8 cellular contexts compared by ENCODE assay signal in genomic region chr11:120335928-120336640, GRCh38. TPM values are rescaled to one million over a fixed set of nuclear protein-coding genes. Genes with fewer than 3 reads are reported as not detected.
A peak's percentile ranks its signal among the peaks of the same experiment; 100 is the strongest.
DNase-seq lines count a peak whose midpoint lies in the region; ATAC-seq and TF ChIP-seq lines count a peak whose summit lies in the region.

A gene with protein sequence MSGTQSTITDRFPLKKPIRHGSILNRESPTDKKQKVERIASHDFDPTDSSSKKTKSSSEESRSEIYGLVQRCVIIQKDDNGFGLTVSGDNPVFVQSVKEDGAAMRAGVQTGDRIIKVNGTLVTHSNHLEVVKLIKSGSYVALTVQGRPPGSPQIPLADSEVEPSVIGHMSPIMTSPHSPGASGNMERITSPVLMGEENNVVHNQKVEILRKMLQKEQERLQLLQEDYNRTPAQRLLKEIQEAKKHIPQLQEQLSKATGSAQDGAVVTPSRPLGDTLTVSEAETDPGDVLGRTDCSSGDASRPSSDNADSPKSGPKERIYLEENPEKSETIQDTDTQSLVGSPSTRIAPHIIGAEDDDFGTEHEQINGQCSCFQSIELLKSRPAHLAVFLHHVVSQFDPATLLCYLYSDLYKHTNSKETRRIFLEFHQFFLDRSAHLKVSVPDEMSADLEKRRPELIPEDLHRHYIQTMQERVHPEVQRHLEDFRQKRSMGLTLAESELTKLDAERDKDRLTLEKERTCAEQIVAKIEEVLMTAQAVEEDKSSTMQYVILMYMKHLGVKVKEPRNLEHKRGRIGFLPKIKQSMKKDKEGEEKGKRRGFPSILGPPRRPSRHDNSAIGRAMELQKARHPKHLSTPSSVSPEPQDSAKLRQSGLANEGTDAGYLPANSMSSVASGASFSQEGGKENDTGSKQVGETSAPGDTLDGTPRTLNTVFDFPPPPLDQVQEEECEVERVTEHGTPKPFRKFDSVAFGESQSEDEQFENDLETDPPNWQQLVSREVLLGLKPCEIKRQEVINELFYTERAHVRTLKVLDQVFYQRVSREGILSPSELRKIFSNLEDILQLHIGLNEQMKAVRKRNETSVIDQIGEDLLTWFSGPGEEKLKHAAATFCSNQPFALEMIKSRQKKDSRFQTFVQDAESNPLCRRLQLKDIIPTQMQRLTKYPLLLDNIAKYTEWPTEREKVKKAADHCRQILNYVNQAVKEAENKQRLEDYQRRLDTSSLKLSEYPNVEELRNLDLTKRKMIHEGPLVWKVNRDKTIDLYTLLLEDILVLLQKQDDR (N-terminal part only) (plus strand): TSS chr11:120336413. CDS start chr11:120337244, 831 bp downstream.

- peak within 1 kb of the TSS; percentile 77 for H3K4me3 ChIP-seq in MG63

- DNase-seq in DMS79 treated with DMSO at 0.1 percent for 48 hours (lab: John Stamatoyannopoulos, UW) (peak; percentile 92), MG63 (peak; percentile 98), glomerular endothelial cell (ENCODE audit: extremely low read depth, low read depth, low spot score) (no peak), occipital lobe (lab: John Stamatoyannopoulos, UW) (peak; percentile 89), superior temporal gyrus (ENCODE audit: extremely low spot score) (peak; percentile 89)
- DNase-seq in activated naive CD4-positive, alpha-beta T cell treated with anti-CD3 and anti-CD28 coated beads, Interleukin-2, amount 50 U/mL, for 72 hours (ENCODE audit: low spot score in 2 of 2), result peak; percentile 76 to 84

- peaks cover 6 to 8% of the 10 kb centered on the region in 2 donors for H3K36me3 Mint-ChIP-seq in activated naive CD4-positive, alpha-beta T cell treated with anti-CD3 and anti-CD28 coated beads, Interleukin-2, amount 50 U/mL, for 72 hours

- H3K9me3 Mint-ChIP-seq in activated naive CD4-positive, alpha-beta T cell treated with anti-CD3 and anti-CD28 coated beads, Interleukin-2, amount 50 U/mL, for 72 hours, result no peaks in the 10 kb centered on the region

- H3K27ac Mint-ChIP-seq in activated naive CD4-positive, alpha-beta T cell treated with anti-CD3 and anti-CD28 coated beads, Interleukin-2, amount 50 U/mL, for 72 hours, result peak within 1 kb of the TSS; percentile 73 to 91

- ATAC-seq in GM21825 (IDR thresholded peaks at IDR 0.05; ENCODE audit: unreplicated experiment) (peak; percentile 49), SK-N-SH treated with all-trans-retinoic acid at 6 μM for 48 hours (peak; percentile 45)
- ATAC-seq in activated naive CD4-positive, alpha-beta T cell treated with anti-CD3 and anti-CD28 coated beads, Interleukin-2, amount 50 U/mL, for 72 hours, result peak; percentile 74 to 76

- H3K27me3 ChIP-seq in MG63, result no peaks in the 10 kb centered on the region

- peaks cover 4% of the 10 kb centered on the region for H3K36me3 ChIP-seq in MG63

- no peaks in the 10 kb centered on the region for H3K9me3 ChIP-seq in MG63

TF ChIP-seq in SK-N-SH treated with all-trans-retinoic acid at 6 μM for 48 hours, 23 proteins besides CTCF, POLR2A, EP300 and RAD21:
- TF ChIP-seq ZFP3 (CRISPR knock-in tag; IDR thresholded peaks at IDR 0.05) (0 out of 2 replicates have a peak, but pooled peaks have one; percentile 32), ARNTL (CRISPR knock-in tag; IDR thresholded peaks at IDR 0.05; ENCODE audit: borderline replicate concordance, low read depth) (no peak), ZC3H10 (CRISPR knock-in tag; IDR thresholded peaks at IDR 0.05) (no peak), ZFP30 (CRISPR knock-in tag; IDR thresholded peaks at IDR 0.05) (no peak), ZNF70 (CRISPR knock-in tag; IDR thresholded peaks at IDR 0.05) (0 out of 2 replicates have a peak, but pooled peaks have one; percentile 5), PATZ1 (CRISPR knock-in tag; IDR thresholded peaks at IDR 0.05; ENCODE audit: borderline replicate concordance) (peak; percentile 94), RARB (CRISPR knock-in tag; IDR thresholded peaks at IDR 0.05) (no peak), SNAI2 (CRISPR knock-in tag; IDR thresholded peaks at IDR 0.05) (no peak; the same call in none of the 2 replicates), GLIS3 (CRISPR knock-in tag; IDR thresholded peaks at IDR 0.05) (0 out of 2 replicates have a peak, but pooled peaks have one; percentile 20), PPARA (CRISPR knock-in tag; IDR thresholded peaks at IDR 0.05; ENCODE audit: borderline replicate concordance) (0 out of 2 replicates have a peak, but pooled peaks have one; percentile 33), ESRRG (CRISPR knock-in tag; IDR thresholded peaks at IDR 0.05) (peak; percentile 88), TSHZ2 (CRISPR knock-in tag; IDR thresholded peaks at IDR 0.05) (peak; percentile 81), BACH2 (CRISPR knock-in tag; IDR thresholded peaks at IDR 0.05; ENCODE audit: borderline replicate concordance) (no peak)
- TF ChIP-seq, protein P1, sequence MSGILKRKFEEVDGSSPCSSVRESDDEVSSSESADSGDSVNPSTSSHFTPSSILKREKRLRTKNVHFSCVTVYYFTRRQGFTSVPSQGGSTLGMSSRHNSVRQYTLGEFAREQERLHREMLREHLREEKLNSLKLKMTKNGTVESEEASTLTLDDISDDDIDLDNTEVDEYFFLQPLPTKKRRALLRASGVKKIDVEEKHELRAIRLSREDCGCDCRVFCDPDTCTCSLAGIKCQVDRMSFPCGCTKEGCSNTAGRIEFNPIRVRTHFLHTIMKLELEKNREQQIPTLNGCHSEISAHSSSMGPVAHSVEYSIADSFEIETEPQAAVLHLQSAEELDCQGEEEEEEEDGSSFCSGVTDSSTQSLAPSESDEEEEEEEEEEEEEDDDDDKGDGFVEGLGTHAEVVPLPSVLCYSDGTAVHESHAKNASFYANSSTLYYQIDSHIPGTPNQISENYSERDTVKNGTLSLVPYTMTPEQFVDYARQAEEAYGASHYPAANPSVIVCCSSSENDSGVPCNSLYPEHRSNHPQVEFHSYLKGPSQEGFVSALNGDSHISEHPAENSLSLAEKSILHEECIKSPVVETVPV (CRISPR knock-in tag; IDR thresholded peaks at IDR 0.05), result peak; percentile 69; the same call in 1 of the 2 replicates
- TF ChIP-seq, protein P2, sequence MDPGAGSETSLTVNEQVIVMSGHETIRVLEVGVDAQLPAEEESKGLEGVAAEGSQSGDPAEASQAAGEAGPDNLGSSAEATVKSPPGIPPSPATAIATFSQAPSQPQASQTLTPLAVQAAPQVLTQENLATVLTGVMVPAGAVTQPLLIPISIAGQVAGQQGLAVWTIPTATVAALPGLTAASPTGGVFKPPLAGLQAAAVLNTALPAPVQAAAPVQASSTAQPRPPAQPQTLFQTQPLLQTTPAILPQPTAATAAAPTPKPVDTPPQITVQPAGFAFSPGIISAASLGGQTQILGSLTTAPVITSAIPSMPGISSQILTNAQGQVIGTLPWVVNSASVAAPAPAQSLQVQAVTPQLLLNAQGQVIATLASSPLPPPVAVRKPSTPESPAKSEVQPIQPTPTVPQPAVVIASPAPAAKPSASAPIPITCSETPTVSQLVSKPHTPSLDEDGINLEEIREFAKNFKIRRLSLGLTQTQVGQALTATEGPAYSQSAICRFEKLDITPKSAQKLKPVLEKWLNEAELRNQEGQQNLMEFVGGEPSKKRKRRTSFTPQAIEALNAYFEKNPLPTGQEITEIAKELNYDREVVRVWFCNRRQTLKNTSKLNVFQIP (CRISPR knock-in tag; IDR thresholded peaks at IDR 0.05; ENCODE audit: borderline replicate concordance, low read depth), result 0 out of 2 replicates have a peak, but pooled peaks have one; percentile 85

RNA-seq across cellular contexts. Expression of the gene that starts here (rescaled TPM):
- total RNA-seq in MG63 (2014; rRNA removed; shearing (Covaris generic); ENCODE audit: low replicate concordance), result 28.1 and 32.5 TPM in 2 replicates
- 10 to 100 TPM; 11.2 to 14.2 TPM for total RNA-seq in activated naive CD4-positive, alpha-beta T cell treated with anti-CD3 and anti-CD28 coated beads, Interleukin-2, amount 50 U/mL, for 72 hours
- total RNA-seq in glomerular endothelial cell (70.3 and 107 TPM in 2 replicates), occipital lobe (235 TPM)
